Comparison of ENCODE assay signal across 16 cellular contexts in the genomic region with DNA sequence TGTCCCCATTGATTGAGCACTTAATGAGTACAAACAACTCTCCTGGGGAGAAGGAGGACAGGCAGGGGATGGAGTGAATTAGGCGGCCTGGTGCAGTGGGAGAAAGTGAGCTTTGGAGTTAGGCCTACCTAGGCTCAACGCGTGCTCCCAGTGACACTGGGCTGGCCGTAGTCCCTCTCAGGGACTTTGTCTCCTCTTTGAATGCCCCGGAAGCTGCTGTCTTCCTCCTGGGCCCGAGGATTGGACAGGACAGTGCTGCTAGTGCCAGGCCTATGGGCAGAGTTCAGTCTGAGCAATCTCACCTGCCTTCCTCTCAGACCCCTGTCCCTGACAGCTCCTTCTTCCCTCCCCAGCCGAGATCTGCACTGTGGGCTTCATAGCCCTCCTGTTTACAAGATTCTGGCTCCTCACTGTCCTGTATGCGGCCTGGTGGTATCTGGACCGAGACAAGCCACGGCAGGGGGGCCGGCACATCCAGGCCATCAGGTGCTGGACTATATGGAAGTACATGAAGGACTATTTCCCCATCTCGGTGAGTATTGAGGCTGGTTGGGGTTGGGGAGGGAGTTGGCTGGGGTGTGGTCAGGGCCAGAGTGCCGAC. TPM values are rescaled to one million over a fixed set of nuclear protein-coding genes. Genes with fewer than 3 reads are reported as not detected.
"Had no signal": no experiment of that assay in that cellular context is flagged by ENCODE, and none has a peak within 500 bp of the region (broad histone marks: within the 10 kb centered on the region; RNA-seq: fewer than 3 reads in every experiment).

No MANE protein-coding gene starts in this region.

- ATAC-seq: activated CD8-positive, alpha-beta T cell treated with anti-CD3 and anti-CD28 coated beads for 36 hours had no signal

- H3K4me3 Mint-ChIP-seq: activated CD8-positive, alpha-beta T cell treated with anti-CD3 and anti-CD28 coated beads for 36 hours; activated naive CD4-positive, alpha-beta T cell treated with anti-CD3 and anti-CD28 coated beads for 36 hours; activated T-helper 1 cell treated with anti-CD3 and anti-CD28 coated beads, Interleukin-12 subunit alpha, Interleukin-12 subunit beta, Interleukin-2, Interleukin-4 antibody, amounts not matched to agents 30 ng/mL and 10 ng/mL and 1 ng/mL, durations not matched to agents 14 hours and 24 hours and 36 hours; nephron had no signal

- DNase-seq: activated CD4-positive, alpha-beta T cell treated with anti-CD3 and anti-CD28 coated beads for 1 hour; activated CD8-positive, alpha-beta T cell treated with anti-CD3 and anti-CD28 coated beads for 36 hours; activated naive CD4-positive, alpha-beta T cell treated with anti-CD3 and anti-CD28 coated beads for 36 hours; effector memory CD4-positive, alpha-beta T cell; T-helper 2 cell; tibial artery had no signal

- H3K4me3 ChIP-seq: heart left ventricle, lung, tibial artery had no signal

- H3K9me3 ChIP-seq: heart left ventricle, tibial artery had no signal

- H3K27ac Mint-ChIP-seq: activated CD8-positive, alpha-beta T cell treated with anti-CD3 and anti-CD28 coated beads for 36 hours; activated naive CD4-positive, alpha-beta T cell treated with anti-CD3 and anti-CD28 coated beads for 36 hours; activated T-helper 1 cell treated with anti-CD3 and anti-CD28 coated beads, Interleukin-12 subunit alpha, Interleukin-12 subunit beta, Interleukin-2, Interleukin-4 antibody, amounts not matched to agents 30 ng/mL and 10 ng/mL and 1 ng/mL, durations not matched to agents 14 hours and 24 hours and 36 hours had no signal

- H3K36me3 ChIP-seq: heart left ventricle, tibial artery had no signal

- H3K9me3 Mint-ChIP-seq: activated CD8-positive, alpha-beta T cell treated with anti-CD3 and anti-CD28 coated beads for 36 hours; activated naive CD4-positive, alpha-beta T cell treated with anti-CD3 and anti-CD28 coated beads for 36 hours; activated T-helper 1 cell treated with anti-CD3 and anti-CD28 coated beads, Interleukin-12 subunit alpha, Interleukin-12 subunit beta, Interleukin-2, Interleukin-4 antibody, amounts not matched to agents 30 ng/mL and 10 ng/mL and 1 ng/mL, durations not matched to agents 14 hours and 24 hours and 36 hours; nephron had no signal

- H3K27me3 Mint-ChIP-seq: activated CD8-positive, alpha-beta T cell treated with anti-CD3 and anti-CD28 coated beads for 36 hours had no signal

- H3K27ac ChIP-seq: tibial artery had no signal

RNA-seq across cellular contexts. Expression of a gene that starts 2.1 kb away (rescaled TPM):
- total RNA-seq: activated CD8-positive, alpha-beta T cell treated with anti-CD3 and anti-CD28 coated beads for 36 hours; activated naive CD4-positive, alpha-beta T cell treated with anti-CD3 and anti-CD28 coated beads for 36 hours; activated T-helper 1 cell treated with anti-CD3 and anti-CD28 coated beads, Interleukin-12 subunit alpha, Interleukin-12 subunit beta, Interleukin-2, Interleukin-4 antibody, amounts not matched to agents 30 ng/mL and 10 ng/mL and 1 ng/mL, durations not matched to agents 14 hours and 24 hours and 36 hours; cardiac septum; fibroblast of lung; frontal cortex; mononuclear cell; osteoblast; renal cortical epithelial cell had no signal

RNA-seq across cellular contexts. Expression of a gene that starts 50.9 kb away (rescaled TPM):
- total RNA-seq: activated CD8-positive, alpha-beta T cell treated with anti-CD3 and anti-CD28 coated beads for 36 hours; activated naive CD4-positive, alpha-beta T cell treated with anti-CD3 and anti-CD28 coated beads for 36 hours; mononuclear cell had no signal
